ENCODE assay signal across 1 cellular context in genomic region chr11:66106786-66107599, GRCh38.
TF ChIP-seq lines count a peak whose summit lies in the region.

No MANE protein-coding gene starts in this region.

TF ChIP-seq in IMR-90, 13 proteins besides CTCF, POLR2A, EP300 and RAD21:
- TF ChIP-seq SMC3 (IDR thresholded peaks at IDR 0.05; ENCODE audit: low read depth, low read length) (no peak), FOS (IDR thresholded peaks at IDR 0.05; ENCODE audit: low read depth, low read length) (no peak), ELK1 (IDR thresholded peaks at IDR 0.05; ENCODE audit: borderline replicate concordance, low read depth, low read length) (no peak), USF2 (IDR thresholded peaks at IDR 0.05; ENCODE audit: low read depth, low read length) (no peak), MAFK (IDR thresholded peaks at IDR 0.05; ENCODE audit: low read depth, low read length) (no peak), MXI1 (IDR thresholded peaks at IDR 0.05; ENCODE audit: borderline replicate concordance, low read depth, low read length) (no peak), RFX5 (IDR thresholded peaks at IDR 0.05; ENCODE audit: low read depth, low read length) (no peak), MAZ (IDR thresholded peaks at IDR 0.05; ENCODE audit: borderline replicate concordance, low read depth, low read length) (no peak), BHLHE40 (IDR thresholded peaks at IDR 0.05; ENCODE audit: low read depth, low read length) (no peak), RCOR1 (IDR thresholded peaks at IDR 0.05; ENCODE audit: insufficient replicate concordance, low read length) (no peak), CHD1 (IDR thresholded peaks at IDR 0.05; ENCODE audit: low read depth, low read length) (no peak), CEBPB (IDR thresholded peaks at IDR 0.05; ENCODE audit: low read depth, low read length) (no peak), NFE2L2 (IDR thresholded peaks at IDR 0.05; ENCODE audit: low read depth, low read length) (no peak)
